In genomic region chr22:50121202-50121740, GRCh38 we compare ENCODE assay signal across 18 cellular contexts. TPM values are rescaled to one million over a fixed set of nuclear protein-coding genes. Genes with fewer than 3 reads are reported as not detected.
DNase-seq lines count a peak whose midpoint lies in the region; ATAC-seq, FAIRE-seq and TF ChIP-seq lines count a peak whose summit lies in the region.
"Had no signal": no experiment of that assay in that cellular context is flagged by ENCODE, and none has a peak within 500 bp of the region (broad histone marks: within the 10 kb centered on the region; RNA-seq: fewer than 3 reads in every experiment).

No MANE protein-coding gene starts in this region.

- H3K27ac ChIP-seq in HEK293 (ENCODE audit: extremely low read depth, low read depth, low read length), result no peak overlapping the region
- no peak overlapping the region for H3K27ac ChIP-seq in endothelial cell of umbilical vein (ENCODE audit: insufficient read depth, low read depth, low read length)
- no peak overlapping the region for H3K27ac ChIP-seq in sigmoid colon

- no peak overlapping the region for H2AFZ ChIP-seq in endothelial cell of umbilical vein (ENCODE audit: low read depth, low read length)

- no TSS peak for BruUV-seq in endothelial cell of umbilical vein (replicated peaks; lab: Mats Ljungman, UMichigan)

- no peaks in the 10 kb centered on the region for H4K20me1 ChIP-seq in endothelial cell of umbilical vein (replicated peaks; ENCODE audit: control insufficient read depth, extremely low read depth, insufficient read depth, low read length)

- no peak for FAIRE-seq in endothelial cell of umbilical vein (lab: Jason Lieb, UNC)
- FAIRE-seq: GM12878, GM19239, H54 had no signal

- peak; percentile 35 for TF ChIP-seq POLR2A in endothelial cell of umbilical vein (IDR thresholded peaks at IDR 0.05; ENCODE audit: low read depth, low read length)
- no peak for TF ChIP-seq POLR2A in sigmoid colon (IDR thresholded peaks at IDR 0.05)

- H3K4me3 ChIP-seq in HEK293 (ENCODE audit: low read depth, low read length), result no peak overlapping the region
- no peak overlapping the region for H3K4me3 ChIP-seq in endothelial cell of umbilical vein (replicated peaks in 1 of 3; ENCODE audit: insufficient read depth in 1 of 3, low read depth in 1 of 3, low read length in 3 of 3)
- no peak overlapping the region for H3K4me3 ChIP-seq in sigmoid colon
- H3K4me3 ChIP-seq: GM12878, HAP-1 had no signal

- ATAC-seq in GM21360 (IDR thresholded peaks at IDR 0.05; ENCODE audit: unreplicated experiment) (no peak), HG03520 (IDR thresholded peaks at IDR 0.05; ENCODE audit: unreplicated experiment) (no peak)
- ATAC-seq: GM12878 had no signal

- intact Hi-C loops in endothelial cell of umbilical vein (cut with micrococcal nuclease) (no loop called here), sigmoid colon (cut with DNase I) (no loop called here)

- H3K9me1 ChIP-seq in endothelial cell of umbilical vein (replicated peaks; ENCODE audit: control insufficient read depth, extremely low read depth, insufficient read depth, low read length), result no peaks in the 10 kb centered on the region

- TF ChIP-seq CTCF in HEK293 (tag by site-specific recombination; IDR thresholded peaks at IDR 0.05) (no peak), endothelial cell of umbilical vein (IDR thresholded peaks at IDR 0.05; ENCODE audit: extremely low read depth in 1 of 2, insufficient read depth in 1 of 2, low read depth in 1 of 2, low read length in 2 of 2) (no peak), sigmoid colon (IDR thresholded peaks at IDR 0.05) (no peak)

- no peak overlapping the region for H3K4me2 ChIP-seq in endothelial cell of umbilical vein (ENCODE audit: insufficient read depth, low read length)

- no peak overlapping the region for H3K9ac ChIP-seq in endothelial cell of umbilical vein (replicated peaks; ENCODE audit: extremely low read depth, insufficient read depth, low read length)

- POLR2A ChIA-PET in HEK293 (lab: Yijun Ruan, JAX) (no interaction called here), endothelial cell of umbilical vein (lab: Charles Lee) (no interaction called here)

- H3K36me3 ChIP-seq in HEK293 (ENCODE audit: control insufficient read depth in 2 of 2, insufficient read depth in 1 of 2, low read length in 2 of 2), result no peaks in the 10 kb centered on the region
- H3K36me3 ChIP-seq in endothelial cell of umbilical vein (ENCODE audit: control insufficient read depth in 2 of 2, extremely low read depth in 1 of 2, insufficient read depth in 2 of 2, low read length in 2 of 2), result peaks cover 13 to 15% of the 10 kb centered on the region in 2 experiments
- peaks cover 0 to 6% (median 0%) of the 10 kb centered on the region in 4 donors for H3K36me3 ChIP-seq in sigmoid colon
- H3K36me3 ChIP-seq: HAP-1 had no signal

- CTCF ChIA-PET in HEK293 (lab: Yijun Ruan, JAX), result no interaction called here
- CTCF ChIA-PET in endothelial cell of umbilical vein (lab: Charles Lee), result interaction anchor here (0.5 to 1.1 kb wide), 2 partner anchors 8 to 12 kb away, joined by 3 read pairs; no protein-coding TSS in a partner anchor

- TF ChIP-seq EP300 in sigmoid colon (IDR thresholded peaks at IDR 0.05), result no peak

- 79 to 85% methylated on average over 11 of the region's 11 CpGs for WGBS in sigmoid colon, 2 donors

- peaks cover 23% of the 10 kb centered on the region for H3K79me2 ChIP-seq in endothelial cell of umbilical vein (ENCODE audit: control insufficient read depth, insufficient read depth, low read length)

- no peaks in the 10 kb centered on the region for H3K4me1 ChIP-seq in HEK293 (ENCODE audit: control insufficient read depth, insufficient read depth, low read length)
- peaks cover 44% of the 10 kb centered on the region for H3K4me1 ChIP-seq in endothelial cell of umbilical vein (ENCODE audit: control insufficient read depth, extremely low read depth, insufficient read depth, low read length)
- peaks cover 0 to 22% (median 13%) of the 10 kb centered on the region in 4 donors for H3K4me1 ChIP-seq in sigmoid colon
- H3K4me1 ChIP-seq: HAP-1 had no signal

- H3K9me3 ChIP-seq in HEK293 (ENCODE audit: control insufficient read depth, insufficient read depth, low read depth, low read length) (no peaks in the 10 kb centered on the region), endothelial cell of umbilical vein (replicated peaks; ENCODE audit: control insufficient read depth, insufficient read depth, low read length) (no peaks in the 10 kb centered on the region), sigmoid colon (peaks cover 0 to 4% (median 2%) of the 10 kb centered on the region in 4 donors)
- H3K9me3 ChIP-seq: HAP-1 had no signal

- dilution Hi-C loops in endothelial cell of umbilical vein (cut with MboI; ENCODE audit: extremely low pct_ligation_motif_present, low sequenced_read_pairs), result no loop called here

- H3K27me3 ChIP-seq in endothelial cell of umbilical vein (ENCODE audit: control insufficient read depth in 2 of 2, insufficient read depth in 2 of 2, low read length in 2 of 2) (no peaks in the 10 kb centered on the region), sigmoid colon (no peaks in the 10 kb centered on the region)

- DNase-seq in endothelial cell of umbilical vein (ENCODE audit: low read depth, low spot score) (no peak), sigmoid colon (peak; percentile 45), NCI-H345 (lab: John Stamatoyannopoulos, UW) (no peak)
- DNase-seq: C1 segment of cervical spinal cord; CD4-positive, alpha-beta memory T cell; COR-L47; DMS79; EL; GDM1; GOT3 had no signal

TF ChIP-seq in HEK293, 187 proteins besides CTCF, POLR2A, EP300 and RAD21:
- TF ChIP-seq ZFP41 (tag by site-specific recombination; IDR thresholded peaks at IDR 0.05; ENCODE audit: borderline replicate concordance) (no peak), ZNF266 (tag by site-specific recombination; IDR thresholded peaks at IDR 0.05; ENCODE audit: low read depth) (0 out of 2 replicates have a peak, but pooled peaks have one; percentile 34)
TF ChIP-seq in HEK293: peak in this region for 1.

TF ChIP-seq in endothelial cell of umbilical vein, 7 proteins besides CTCF, POLR2A, EP300 and RAD21:
- TF ChIP-seq FOS (IDR thresholded peaks at IDR 0.05; ENCODE audit: borderline replicate concordance, insufficient read depth, low read length) (no peak), GATA2 (IDR thresholded peaks at IDR 0.05; ENCODE audit: insufficient read depth, insufficient read length, low read depth, low read length) (no peak), MAX (IDR thresholded peaks at IDR 0.05; ENCODE audit: insufficient read depth, insufficient read length) (no peak), POLR2AphosphoS5 (IDR thresholded peaks at IDR 0.05; ENCODE audit: insufficient read depth, low read depth, low read length) (peak; percentile 16), EZH2 (IDR thresholded peaks at IDR 0.05; ENCODE audit: borderline replicate concordance, low read depth, low read length, severe bottlenecking) (no peak)
TF ChIP-seq in endothelial cell of umbilical vein: peak in this region for 1.

RNA-seq across cellular contexts. Expression of gene MOV10L1, which starts 31.5 kb away (rescaled TPM):
- total RNA-seq in endothelial cell of umbilical vein, result 35.4 and 37.6 TPM in 2 replicates
- 27.6 and 32.0 TPM in 2 replicates for polyA plus RNA-seq in endothelial cell of umbilical vein
- 10.3 and 14.5 TPM in 2 replicates for polyA plus RNA-seq in endothelial cell of umbilical vein (2011; cell fraction: cytosol; rRNA removed)
- polyA plus RNA-seq in endothelial cell of umbilical vein (2011; cell fraction: nucleus; rRNA removed), result 162 and 167 TPM in 2 replicates
- polyA plus RNA-seq in endothelial cell of umbilical vein (2012), result 18.8 and 20.2 TPM in 2 replicates
- 33.0 and 37.0 TPM in 2 replicates for polyA minus RNA-seq in endothelial cell of umbilical vein
- not detected for polyA minus RNA-seq in endothelial cell of umbilical vein (2011; cell fraction: cytosol; rRNA and poly(A)+ RNA removed)
- polyA minus RNA-seq in endothelial cell of umbilical vein (2011; cell fraction: nucleus; rRNA and poly(A)+ RNA removed), result 62.2 and 68.7 TPM in 2 replicates
- 1 to 10 TPM in 3 of 4 donors, under 1 TPM in 1; 0.82 to 5.6 (median 2.6) TPM for total RNA-seq in sigmoid colon
- under 1 TPM in 1 of 3 donors, not detected in 2; 0.47 TPM for polyA plus RNA-seq in sigmoid colon
- total RNA-seq: A673; CD4-positive, alpha-beta memory T cell; GM12878 had no signal
- polyA plus RNA-seq: CD4-positive, alpha-beta memory T cell had no signal

RNA-seq across cellular contexts. Expression of gene MLC1, which starts 36.0 kb away (rescaled TPM):
- not detected in 2 replicates for total RNA-seq in endothelial cell of umbilical vein
- polyA plus RNA-seq in endothelial cell of umbilical vein, result not detected in 2 replicates
- polyA plus RNA-seq in endothelial cell of umbilical vein (2011; cell fraction: cytosol; rRNA removed), result not detected in 2 replicates
- polyA plus RNA-seq in endothelial cell of umbilical vein (2011; cell fraction: nucleus; rRNA removed), result not detected in 2 replicates
- polyA plus RNA-seq in endothelial cell of umbilical vein (2012), result not detected in 2 replicates
- polyA minus RNA-seq in endothelial cell of umbilical vein, result not detected in 2 replicates
- polyA minus RNA-seq in endothelial cell of umbilical vein (2011; cell fraction: cytosol; rRNA and poly(A)+ RNA removed), result not detected
- polyA minus RNA-seq in endothelial cell of umbilical vein (2011; cell fraction: nucleus; rRNA and poly(A)+ RNA removed), result not detected in 2 replicates
- under 1 TPM in 2 of 4 donors, not detected in 2; 0.14 to 0.16 TPM for total RNA-seq in sigmoid colon
- under 1 TPM in 1 of 3 donors, not detected in 2; 0.23 TPM for polyA plus RNA-seq in sigmoid colon
- total RNA-seq: CD4-positive, alpha-beta memory T cell; GM12878 had no signal

RNA-seq across cellular contexts. Expression of gene PANX2, which starts 49.3 kb away (rescaled TPM):
- total RNA-seq in endothelial cell of umbilical vein, result 5.1 and 5.2 TPM in 2 replicates
- 2.5 and 3.1 TPM in 2 replicates for polyA plus RNA-seq in endothelial cell of umbilical vein
- 1.2 and 2.2 TPM in 2 replicates for polyA plus RNA-seq in endothelial cell of umbilical vein (2011; cell fraction: cytosol; rRNA removed)
- 4.7 and 4.9 TPM in 2 replicates for polyA plus RNA-seq in endothelial cell of umbilical vein (2011; cell fraction: nucleus; rRNA removed)
- 3.2 and 3.4 TPM in 2 replicates for polyA plus RNA-seq in endothelial cell of umbilical vein (2012)
- polyA minus RNA-seq in endothelial cell of umbilical vein, result 1.1 and 1.6 TPM in 2 replicates
- polyA minus RNA-seq in endothelial cell of umbilical vein (2011; cell fraction: cytosol; rRNA and poly(A)+ RNA removed), result 1.3 TPM
- polyA minus RNA-seq in endothelial cell of umbilical vein (2011; cell fraction: nucleus; rRNA and poly(A)+ RNA removed), result 1.1 and 2.5 TPM in 2 replicates
- 1 to 10 TPM in 1 of 4 donors, under 1 TPM in 2, not detected in 1; 0.27 to 3.0 (median 0.36) TPM for total RNA-seq in sigmoid colon
- polyA plus RNA-seq in sigmoid colon, result under 1 TPM in 2 of 3 donors, not detected in 1; 0.17 to 0.60 TPM
- total RNA-seq: CD4-positive, alpha-beta memory T cell had no signal
- polyA plus RNA-seq: CD4-positive, alpha-beta memory T cell had no signal
